Comparison of ENCODE assay signal across 27 cellular contexts in the genomic region with DNA sequence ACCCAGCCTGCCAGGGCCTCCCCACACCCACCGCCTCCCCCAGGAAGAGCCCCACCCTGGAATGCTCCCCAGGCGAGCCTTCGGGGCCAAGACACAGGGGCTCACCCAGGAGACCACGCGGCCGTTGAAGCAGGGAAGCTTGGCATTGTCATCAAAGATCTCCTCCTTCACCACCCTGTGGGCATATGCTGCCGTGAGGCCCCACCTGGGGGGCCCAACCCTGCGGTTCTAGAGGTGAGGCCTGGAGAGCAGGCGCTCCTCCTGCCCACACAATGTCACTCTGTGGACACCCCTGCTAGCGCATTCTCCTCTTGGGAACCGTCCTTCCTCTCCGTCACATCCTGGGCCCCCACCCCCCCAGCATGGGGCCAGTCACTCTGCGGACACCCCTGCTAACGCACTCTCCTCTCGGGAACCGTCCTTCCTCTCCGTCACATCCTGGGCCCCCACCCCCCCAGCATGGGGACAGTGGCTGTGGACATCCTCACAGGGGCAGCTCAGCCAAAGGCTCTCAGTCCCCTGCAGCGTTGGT.
"Had no signal": no experiment of that assay in that cellular context is flagged by ENCODE, and none has a peak within 500 bp of the region (broad histone marks: within the 10 kb centered on the region; RNA-seq: fewer than 3 reads in every experiment).

No MANE protein-coding gene starts in this region.

- H3K36me3 Mint-ChIP-seq: activated naive CD8-positive, alpha-beta T cell had no signal

- H3K27me3 Mint-ChIP-seq: activated CD4-positive, alpha-beta memory T cell treated with anti-CD3 and anti-CD28 coated beads, Interleukin-2, amount 10 ng/mL, durations not matched to agents 7 days and 5 days; activated CD4-positive, alpha-beta T cell treated with anti-CD3 and anti-CD28 coated beads for 36 hours; activated naive CD8-positive, alpha-beta T cell; activated T-helper 17 cell treated with anti-CD3 and anti-CD28 coated beads, Interleukin-2, amount 50 U/mL, for 72 hours had no signal

- H3K27ac ChIP-seq: brain microvascular endothelial cell, cardiac muscle cell, Peyer's patch, WERI-Rb-1 had no signal

- ATAC-seq: activated CD4-positive, alpha-beta T cell treated with anti-CD3 and anti-CD28 coated beads for 36 hours; activated T-helper 17 cell treated with anti-CD3 and anti-CD28 coated beads, Interleukin-2, amount 50 U/mL, for 72 hours had no signal

- H3K4me3 Mint-ChIP-seq: activated CD4-positive, alpha-beta memory T cell treated with anti-CD3 and anti-CD28 coated beads, Interleukin-2, amount 10 ng/mL, durations not matched to agents 7 days and 5 days; activated CD4-positive, alpha-beta T cell treated with anti-CD3 and anti-CD28 coated beads for 36 hours; activated naive CD4-positive, alpha-beta T cell treated with anti-CD3 and anti-CD28 coated beads for 36 hours; activated naive CD8-positive, alpha-beta T cell; activated T-helper 17 cell treated with anti-CD3 and anti-CD28 coated beads, Interleukin-2, amount 50 U/mL, for 72 hours had no signal

- H3K27ac Mint-ChIP-seq: activated CD4-positive, alpha-beta memory T cell treated with anti-CD3 and anti-CD28 coated beads, Interleukin-2, amount 10 ng/mL, durations not matched to agents 7 days and 5 days; activated CD4-positive, alpha-beta T cell treated with anti-CD3 and anti-CD28 coated beads for 36 hours; activated naive CD4-positive, alpha-beta T cell treated with anti-CD3 and anti-CD28 coated beads for 36 hours; activated naive CD8-positive, alpha-beta T cell; activated T-helper 17 cell treated with anti-CD3 and anti-CD28 coated beads, Interleukin-2, amount 50 U/mL, for 72 hours had no signal

- H3K27me3 ChIP-seq: brain microvascular endothelial cell, cardiac muscle cell, MG63, Peyer's patch had no signal

- H3K9me3 ChIP-seq: MG63, Peyer's patch had no signal

- H3K9me3 Mint-ChIP-seq: activated naive CD4-positive, alpha-beta T cell treated with anti-CD3 and anti-CD28 coated beads for 36 hours; activated T-helper 17 cell treated with anti-CD3 and anti-CD28 coated beads, Interleukin-2, amount 50 U/mL, for 72 hours had no signal

- H3K4me3 ChIP-seq: cardiac muscle cell, MG63, Peyer's patch had no signal

- DNase-seq: activated CD4-positive, alpha-beta memory T cell treated with anti-CD3 and anti-CD28 coated beads, Interleukin-2, amount 10 ng/mL, durations not matched to agents 7 days and 5 days; activated CD4-positive, alpha-beta T cell treated with anti-CD3 and anti-CD28 coated beads for 36 hours; activated CD4-positive, alpha-beta T cell treated with anti-CD3 and anti-CD28 coated beads, Interleukin-2, amount 50 U/mL, for 1 hour; activated gamma-delta T cell; activated naive CD4-positive, alpha-beta T cell treated with anti-CD3 and anti-CD28 coated beads for 36 hours; activated T-cell treated with anti-CD3 and anti-CD28 coated beads for 4 hours; activated T-cell treated with anti-CD3 and anti-CD28 coated beads, Interleukin-2, amount 50 U/mL, for 48 hours; amygdala; brain microvascular endothelial cell; MV-4-11; NCI-H1105; NCI-H1436; NCI-H1694 treated with DMSO at 0.1 percent for 48 hours; NCI-H2029 treated with DMSO at 0.1 percent for 48 hours; NCI-H345; NCI-H510A; NCI-H526 treated with DMSO at 0.1 percent for 48 hours; NK-92 treated with Interleukin-12 subunit alpha and Interleukin-12 subunit beta, amount 100 ng/mL, for 24 hours; OCI-M1; Peyer's patch; SHP77 treated with DMSO at 0.1 percent for 48 hours; T-helper 2 cell; WERI-Rb-1 had no signal
